ENCODE assay signal across 26 cellular contexts in genomic region chr1:196977278-196977677, GRCh38. TPM values are rescaled to one million over a fixed set of nuclear protein-coding genes. Genes with fewer than 3 reads are reported as not detected.
"Had no signal": no experiment of that assay in that cellular context is flagged by ENCODE, and none has a peak within 500 bp of the region (broad histone marks: within the 10 kb centered on the region; RNA-seq: fewer than 3 reads in every experiment).

Gene CFHR5, plus strand, starts transcription at chr1:196977556. Its CDS starts 109 bp downstream, at chr1:196977665.

- H3K4me1 ChIP-seq: ascending aorta, body of pancreas, Peyer's patch, SJCRH30 had no signal

- FAIRE-seq: bronchial epithelial cell had no signal

- H3K9me3 ChIP-seq: ascending aorta, body of pancreas, Peyer's patch, SJCRH30 had no signal

- DNase-seq: activated B cell treated with CpG ODN at 0.5 μM for 24 hours; activated CD4-positive, alpha-beta memory T cell treated with anti-CD3 and anti-CD28 coated beads for 36 hours; activated CD4-positive, alpha-beta T cell treated with anti-CD3 and anti-CD28 coated beads, Interleukin-2, amount 10 ng/mL, durations not matched to agents 7 days and 5 days; activated CD8-positive, alpha-beta memory T cell treated with anti-CD3 and anti-CD28 coated beads for 24 hours; activated effector memory CD4-positive, alpha-beta T cell treated with anti-CD3 and anti-CD28 coated beads, Interleukin-2, amount 50 U/mL, for 16 hours; activated naive CD4-positive, alpha-beta T cell treated with Interleukin-2 at 50 U/mL for 16 hours; activated naive CD8-positive, alpha-beta T cell treated with anti-CD3 and anti-CD28 coated beads, Interleukin-2, amount 50 U/mL, for 24 hours; activated T-cell treated with anti-CD3 and anti-CD28 coated beads, Interleukin-2, amount 50 U/mL, for 4 hours; amniotic stem cell; body of pancreas; central memory CD4-positive, alpha-beta T cell; NCI-H146; NCI-H187 treated with DMSO at 0.1 percent for 48 hours; NCI-H2107; NCI-H2171 treated with DMSO at 0.1 percent for 48 hours; NCI-H226; Peyer's patch; Right ventricle myocardium superior; SJCRH30; T-helper 9 cell had no signal

- H3K27ac ChIP-seq: ascending aorta, body of pancreas, Peyer's patch, RWPE1, SJCRH30 had no signal

- H3K36me3 ChIP-seq: ascending aorta, Peyer's patch, SJCRH30 had no signal

- ATAC-seq: activated naive CD4-positive, alpha-beta T cell treated with anti-CD3 and anti-CD28 coated beads, Interleukin-2, amount 50 U/mL, for 72 hours; activated naive CD8-positive, alpha-beta T cell treated with anti-CD3 and anti-CD28 coated beads, Interleukin-2, amount 50 U/mL, for 24 hours; activated T-cell treated with anti-CD3 and anti-CD28 coated beads, Interleukin-2, amount 50 U/mL, for 4 hours; body of pancreas had no signal

- H3K27me3 ChIP-seq: ascending aorta, body of pancreas, Peyer's patch, SJCRH30 had no signal

- H3K4me3 ChIP-seq: ascending aorta, body of pancreas, Peyer's patch, SJCRH30 had no signal

RNA-seq across cellular contexts. Expression of gene CFHR5, which starts in this region (rescaled TPM):
- total RNA-seq: activated B cell treated with CpG ODN at 0.5 μM for 24 hours; activated CD4-positive, alpha-beta memory T cell treated with anti-CD3 and anti-CD28 coated beads for 36 hours; activated CD4-positive, alpha-beta T cell treated with anti-CD3 and anti-CD28 coated beads, Interleukin-2, amount 10 ng/mL, durations not matched to agents 7 days and 5 days; activated naive CD4-positive, alpha-beta T cell treated with anti-CD3 and anti-CD28 coated beads, Interleukin-2, amount 50 U/mL, for 72 hours; activated T-cell treated with anti-CD3 and anti-CD28 coated beads, Interleukin-2, amount 50 U/mL, for 4 hours; ascending aorta; body of pancreas; bronchial epithelial cell; chondrocyte; NCI-H460; Peyer's patch; Right ventricle myocardium superior; SJCRH30 had no signal
